In the genomic region with DNA sequence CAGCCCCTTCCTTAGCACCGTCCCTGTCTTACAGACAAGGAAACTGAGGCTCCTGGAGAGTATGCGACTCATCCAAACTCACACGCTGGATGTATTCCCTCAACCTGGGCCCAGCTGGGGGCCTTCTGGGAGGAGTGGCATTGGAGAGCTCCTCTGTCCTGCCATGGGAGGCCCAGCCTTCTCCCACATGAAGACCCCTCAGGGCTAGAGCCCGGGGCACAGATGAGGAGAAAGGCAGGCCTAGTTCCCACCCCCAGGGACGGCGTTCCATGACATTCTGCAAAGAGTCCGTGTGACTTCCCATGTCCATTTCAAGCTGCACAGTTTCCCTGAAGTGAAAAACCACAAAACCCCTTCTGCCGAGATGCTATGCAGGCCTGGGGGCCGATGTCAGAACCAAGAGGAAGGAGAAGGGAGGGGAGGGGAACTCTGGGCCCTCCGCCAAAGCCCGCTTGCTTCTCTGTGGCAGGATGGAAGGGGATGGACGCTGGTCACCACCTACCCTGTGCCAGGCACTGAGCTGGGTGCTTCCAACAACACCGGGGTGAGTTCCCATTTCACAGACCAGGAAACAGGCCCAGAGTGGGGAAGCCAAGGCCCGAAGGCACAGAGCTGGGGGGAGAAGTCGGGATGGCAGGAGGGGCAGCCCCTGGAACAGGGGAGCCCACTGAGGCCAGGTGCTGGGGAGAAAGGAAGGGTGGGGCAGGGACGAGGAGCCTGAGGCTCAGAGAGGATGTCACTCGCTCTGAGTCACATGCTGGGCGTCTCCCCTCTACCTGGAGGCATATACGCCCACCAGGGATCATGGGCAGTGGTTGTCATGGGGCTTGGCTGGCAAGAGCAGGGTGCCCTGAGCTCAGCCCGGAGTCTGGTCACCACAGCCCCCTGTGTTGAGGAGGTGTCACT, we compare ENCODE assay signal across 9 cellular contexts. TPM values are rescaled to one million over a fixed set of nuclear protein-coding genes. Genes with fewer than 3 reads are reported as not detected.
DNase-seq lines count a peak whose midpoint lies in the region; ATAC-seq, FAIRE-seq and TF ChIP-seq lines count a peak whose summit lies in the region.
"Had no signal": no experiment of that assay in that cellular context is flagged by ENCODE, and none has a peak within 500 bp of the region (broad histone marks: within the 10 kb centered on the region; RNA-seq: fewer than 3 reads in every experiment).

No MANE protein-coding gene starts in this region.

- H3K4me3 Mint-ChIP-seq in CD14-positive monocyte (peak overlapping the region; percentile 6 to 59), memory B cell (peak overlapping the region; percentile 58)

- TF ChIP-seq CTCF in CD14-positive monocyte (IDR thresholded peaks at IDR 0.05), result no peak
- TF ChIP-seq CTCF in GM20000 (IDR thresholded peaks at IDR 0.05; ENCODE audit: extremely low read depth, missing control alignments), result no peak

- H3K36me3 Mint-ChIP-seq in CD14-positive monocyte, result peaks cover 66 to 87% of the 10 kb centered on the region in 2 donors
- H3K36me3 Mint-ChIP-seq in memory B cell, result peaks cover 41% of the 10 kb centered on the region

- POLR2A ChIA-PET in HEK293T (lab: Yijun Ruan, JAX), result interaction anchor here (0.5 to 1.6 kb wide), 3 partner anchors 29 to 182 kb away, joined by 3 to 5 read pairs (median 4); no protein-coding TSS in a partner anchor

- H3K27ac ChIP-seq in adipose tissue (ENCODE audit: low read depth, low read length), result peak overlapping the region; percentile 58
- H3K27ac ChIP-seq: cardiac muscle cell had no signal

- H3K4me1 Mint-ChIP-seq in CD14-positive monocyte (peaks cover 86% of the 10 kb centered on the region), memory B cell (peaks cover 85% of the 10 kb centered on the region)

- H3K27ac Mint-ChIP-seq in CD14-positive monocyte (peak overlapping the region; percentile 96 to 99 (median 97)), memory B cell (peak overlapping the region; percentile 85)

- ATAC-seq in memory B cell (ENCODE audit: low read depth), result no peak
- ATAC-seq in HG03280 (IDR thresholded peaks at IDR 0.05; ENCODE audit: unreplicated experiment), result no peak

- 36 to 78% (median 40%) methylated on average over 19 to 20 of the region's 20 CpGs for WGBS in adipose tissue, 3 donors

- FAIRE-seq in RCC 7860 (lab: Jason Lieb, UNC), result peak; percentile 88
- no peak for FAIRE-seq in H54 (lab: Jason Lieb, UNC)

- H3K9me3 Mint-ChIP-seq in CD14-positive monocyte, result no peaks in the 10 kb centered on the region
- no peaks in the 10 kb centered on the region for H3K9me3 Mint-ChIP-seq in memory B cell

- intact Hi-C loops in CD14-positive monocyte (cut with micrococcal nuclease), result no loop called here

- DNase-seq in CD14-positive monocyte (ENCODE audit: low spot score) (peak; percentile 68), RCC 7860 (ENCODE audit: low spot score) (peak; percentile 68), memory B cell (ENCODE audit: low spot score in 2 of 2) (no peak), GM20000 (ENCODE audit: low spot score) (no peak), H54 (ENCODE audit: insufficient read length, low spot score) (no peak), HEK293T (ENCODE audit: extremely low spot score) (no peak)

- TF ChIP-seq POLR2A in H54 (IDR thresholded peaks at IDR 0.05; ENCODE audit: low read depth, low read length), result no peak

- peaks cover 0 to 2% (median 0%) of the 10 kb centered on the region in 3 donors for H3K27me3 Mint-ChIP-seq in CD14-positive monocyte (ENCODE audit: low read depth in 3 of 3)
- no peaks in the 10 kb centered on the region for H3K27me3 Mint-ChIP-seq in memory B cell

- CTCF ChIA-PET in HEK293T (lab: Yijun Ruan, JAX), result interaction anchor here (0.6 to 0.7 kb wide), 2 partner anchors 29 to 32 kb away, joined by 4 read pairs; no protein-coding TSS in a partner anchor

TF ChIP-seq in HEK293T, 16 proteins besides CTCF, POLR2A, EP300 and RAD21:
- no peak for TF ChIP-seq TARDBP (IDR thresholded peaks at IDR 0.05)
- no peak for TF ChIP-seq ARNT (IDR thresholded peaks at IDR 0.05)
- TF ChIP-seq ZNF384 (IDR thresholded peaks at IDR 0.05), result no peak
- no peak for TF ChIP-seq CTBP1 (IDR thresholded peaks at IDR 0.05; ENCODE audit: borderline replicate concordance)
- no peak for TF ChIP-seq L3MBTL2 (conservative IDR thresholded peaks at IDR 0.05)
- TF ChIP-seq ELF4 (IDR thresholded peaks at IDR 0.05), result no peak
- TF ChIP-seq FOXM1 (IDR thresholded peaks at IDR 0.05; ENCODE audit: borderline replicate concordance), result no peak
- no peak for TF ChIP-seq SP1 (IDR thresholded peaks at IDR 0.05)
- no peak for TF ChIP-seq BHLHE40 (IDR thresholded peaks at IDR 0.05; ENCODE audit: borderline replicate concordance)
- no peak for TF ChIP-seq NFRKB (IDR thresholded peaks at IDR 0.05)
- TF ChIP-seq, protein P1, sequence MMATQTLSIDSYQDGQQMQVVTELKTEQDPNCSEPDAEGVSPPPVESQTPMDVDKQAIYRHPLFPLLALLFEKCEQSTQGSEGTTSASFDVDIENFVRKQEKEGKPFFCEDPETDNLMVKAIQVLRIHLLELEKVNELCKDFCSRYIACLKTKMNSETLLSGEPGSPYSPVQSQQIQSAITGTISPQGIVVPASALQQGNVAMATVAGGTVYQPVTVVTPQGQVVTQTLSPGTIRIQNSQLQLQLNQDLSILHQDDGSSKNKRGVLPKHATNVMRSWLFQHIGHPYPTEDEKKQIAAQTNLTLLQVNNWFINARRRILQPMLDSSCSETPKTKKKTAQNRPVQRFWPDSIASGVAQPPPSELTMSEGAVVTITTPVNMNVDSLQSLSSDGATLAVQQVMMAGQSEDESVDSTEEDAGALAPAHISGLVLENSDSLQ (IDR thresholded peaks at IDR 0.05), result no peak
- TF ChIP-seq LEF1 (IDR thresholded peaks at IDR 0.05; ENCODE audit: borderline replicate concordance), result no peak
- no peak for TF ChIP-seq FOXK2 (IDR thresholded peaks at IDR 0.05)
- TF ChIP-seq FOXA1 (IDR thresholded peaks at IDR 0.05), result no peak
- TF ChIP-seq HDGF (IDR thresholded peaks at IDR 0.05; ENCODE audit: borderline replicate concordance), result no peak

RNA-seq across cellular contexts. Expression of a gene that starts 15.7 kb away (rescaled TPM):
- 100 to 1,000 TPM; 360 to 529 TPM for polyA plus RNA-seq in CD14-positive monocyte
- polyA plus RNA-seq in adipose tissue, result 10 to 100 TPM in 2 of 3 donors, 1 to 10 TPM in 1; 5.7 to 29.8 (median 26.9) TPM

RNA-seq across cellular contexts. Expression of a gene that starts 16.1 kb away (rescaled TPM):
- not detected for polyA plus RNA-seq in CD14-positive monocyte
- under 1 TPM; 0.04 to 0.59 (median 0.11) TPM for polyA plus RNA-seq in adipose tissue
- polyA plus RNA-seq: cardiac muscle cell had no signal

RNA-seq across cellular contexts. Expression of a gene that starts 40.3 kb away (rescaled TPM):
- polyA plus RNA-seq in CD14-positive monocyte (under 1 TPM; 0.14 to 0.24 TPM), adipose tissue (1 to 10 TPM; 2.6 to 8.0 (median 2.6) TPM)

RNA-seq across cellular contexts. Expression of a gene that starts 53.9 kb away (rescaled TPM):
- polyA plus RNA-seq in CD14-positive monocyte, result 10 to 100 TPM; 51.0 to 70.0 TPM
- polyA plus RNA-seq in adipose tissue, result 10 to 100 TPM in 2 of 3 donors, 1 to 10 TPM in 1; 1.9 to 18.1 (median 14.6) TPM
- polyA plus RNA-seq: cardiac muscle cell had no signal

Comparison
In these comparisons a context has a peak if more than half of its experiments do, and no peak if none do; other contexts are left out.
1. DNase-seq: peak in CD14-positive monocyte (single experiment) and RCC 7860 (single experiment); none in memory B cell (0 of 2), GM20000 (single experiment), H54 (single experiment) and HEK293T (single experiment).
2. RNA of a gene that starts 15.7 kb away (polyA plus RNA-seq): 360 to 529 TPM in CD14-positive monocyte; 5.7 to 29.8 TPM in adipose tissue; every median in the first group is over 10 times any median in the second.